In genomic region chr2:74844752-74845151, GRCh38 we compare ENCODE assay signal across 8 cellular contexts. TPM values are rescaled to one million over a fixed set of nuclear protein-coding genes. Genes with fewer than 3 reads are reported as not detected.
A peak's percentile ranks its signal among the peaks of the same experiment; 100 is the strongest.
DNase-seq lines count a peak whose midpoint lies in the region; ATAC-seq and TF ChIP-seq lines count a peak whose summit lies in the region.

No MANE protein-coding gene starts in this region.

- H3K4me3 Mint-ChIP-seq in endothelial cell (ENCODE audit: unreplicated experiment) = no peak overlapping the region

- H3K4me1 ChIP-seq in BLaER1 treated with 17β-estradiol and CSF1 and Interleukin-3, amounts not matched to agents 10 nM and 100 nM = peaks cover 99 to 100% (median 100%) of the 10 kb centered on the region in 10 experiments
- H3K4me1 ChIP-seq in MM.1S (ENCODE audit: low read length) (peaks cover 59% of the 10 kb centered on the region), sigmoid colon (peaks cover 0 to 20% (median 12%) of the 10 kb centered on the region in 4 donors)

- no peaks in the 10 kb centered on the region for H3K9me2 ChIP-seq in MM.1S (replicated peaks; ENCODE audit: insufficient read depth, low read length)

- 63 to 90% methylated on average over 4 of the region's 4 CpGs for WGBS in sigmoid colon, 2 donors

- H3K27ac ChIP-seq in BLaER1 treated with 17β-estradiol and CSF1 and Interleukin-3, amounts not matched to agents 10 nM and 100 nM = peak overlapping the region; percentile 41 to 95 (median 89); a peak in 21 of 22 replicates
- H3K27ac ChIP-seq in MM.1S (ENCODE audit: low read length) (peak overlapping the region; percentile 40; the same call in 1 of the 2 replicates), sigmoid colon (peak overlapping the region; percentile 40 to 67 (median 51))

- no peak overlapping the region for H2AFZ ChIP-seq in MM.1S (ENCODE audit: low read length)

- H3K79me2 ChIP-seq in MM.1S (ENCODE audit: low read length) = peaks cover 87% of the 10 kb centered on the region

- peaks cover 7% of the 10 kb centered on the region for H3K27me3 Mint-ChIP-seq in endothelial cell (ENCODE audit: unreplicated experiment)

- no peaks in the 10 kb centered on the region for H3K9me3 Mint-ChIP-seq in endothelial cell (ENCODE audit: unreplicated experiment)

- H3K27me3 ChIP-seq in BLaER1 treated with 17β-estradiol and CSF1 and Interleukin-3, amounts not matched to agents 10 nM and 100 nM = no peaks in the 10 kb centered on the region
- H3K27me3 ChIP-seq in MM.1S (replicated peaks; ENCODE audit: insufficient read depth, low read length) (no peaks in the 10 kb centered on the region), sigmoid colon (no peaks in the 10 kb centered on the region)

- TF ChIP-seq EP300 in sigmoid colon (IDR thresholded peaks at IDR 0.05) = no peak

- H3K4me2 ChIP-seq in BLaER1 treated with 17β-estradiol and CSF1 and Interleukin-3, amounts not matched to agents 10 nM and 100 nM = peak overlapping the region; percentile 87 to 98 (median 95)
- peak overlapping the region; percentile 35; the same call in 1 of the 2 replicates for H3K4me2 ChIP-seq in MM.1S (ENCODE audit: low read depth, low read length)

- H3K27ac Mint-ChIP-seq in endothelial cell (ENCODE audit: unreplicated experiment) = peak overlapping the region; percentile 97

- peaks cover 26% of the 10 kb centered on the region for H3F3A ChIP-seq in MM.1S (ENCODE audit: insufficient read depth, low read length)

- H3K36me3 Mint-ChIP-seq in endothelial cell (ENCODE audit: low read depth, unreplicated experiment) = no peaks in the 10 kb centered on the region

- H3K4me1 Mint-ChIP-seq in endothelial cell (ENCODE audit: unreplicated experiment) = peaks cover 64% of the 10 kb centered on the region

- no peaks in the 10 kb centered on the region for H3K9me3 ChIP-seq in BLaER1 treated with 17β-estradiol and CSF1 and Interleukin-3, amounts not matched to agents 10 nM and 100 nM (replicated peaks in 1 of 11)
- H3K9me3 ChIP-seq in MM.1S (replicated peaks; ENCODE audit: insufficient read depth, low read length) (no peaks in the 10 kb centered on the region), sigmoid colon (no peaks in the 10 kb centered on the region)

- H3K9ac ChIP-seq in BLaER1 treated with 17β-estradiol and CSF1 and Interleukin-3, amounts not matched to agents 10 nM and 100 nM = peak overlapping the region; percentile 3 to 66 (median 36); a peak in 12 of 22 replicates
- H3K9ac ChIP-seq in MM.1S (ENCODE audit: low read length) = no peak overlapping the region

- H3K4me3 ChIP-seq in BLaER1 treated with 17β-estradiol and CSF1 and Interleukin-3, amounts not matched to agents 10 nM and 100 nM = 0 out of 20 replicates have a peak overlapping the region, but pooled peaks of 1 of the 10 experiments have one; percentile 3
- H3K4me3 ChIP-seq in MM.1S (ENCODE audit: low read length) = no peak overlapping the region
- no peak overlapping the region for H3K4me3 ChIP-seq in sigmoid colon

- peaks cover 3 to 41% (median 35%) of the 10 kb centered on the region in 11 experiments; a peak in 17 of 22 replicates for H3K36me3 ChIP-seq in BLaER1 treated with 17β-estradiol and CSF1 and Interleukin-3, amounts not matched to agents 10 nM and 100 nM
- H3K36me3 ChIP-seq in MM.1S (replicated peaks; ENCODE audit: insufficient read depth, low read length) (no peaks in the 10 kb centered on the region), sigmoid colon (no peaks in the 10 kb centered on the region)

- no peak for ATAC-seq in stimulated activated naive CD8-positive, alpha-beta T cell treated with anti-CD3 and anti-CD28 coated beads, Interleukin-15, Interleukin-2, amounts not matched to agents 100 U/mL and 50 U/mL, for 24 hours

- intact Hi-C loops in sigmoid colon (cut with DNase I) = no loop called here

- DNase-seq in MM.1S = no peak
- DNase-seq in endothelial cell (ENCODE audit: low spot score) = no peak
- no peak for DNase-seq in sigmoid colon
- no peak for DNase-seq in stimulated activated naive CD8-positive, alpha-beta T cell treated with anti-CD3 and anti-CD28 coated beads, Interleukin-15, Interleukin-2, amounts not matched to agents 100 U/mL and 50 U/mL, for 24 hours
- DNase-seq in H4 (ENCODE audit: low spot score) = no peak
- no peak for DNase-seq in amniotic stem cell (lab: John Stamatoyannopoulos, UW)
- DNase-seq in RKO (ENCODE audit: low spot score) = no peak

- TF ChIP-seq CTCF in MM.1S (IDR thresholded peaks at IDR 0.05; ENCODE audit: low read length) = no peak
- no peak for TF ChIP-seq CTCF in endothelial cell (IDR thresholded peaks at IDR 0.05; ENCODE audit: unreplicated experiment)
- no peak for TF ChIP-seq CTCF in sigmoid colon (IDR thresholded peaks at IDR 0.05)

- TF ChIP-seq POLR2A in sigmoid colon (IDR thresholded peaks at IDR 0.05) = no peak

- H4K20me1 ChIP-seq in BLaER1 treated with 17β-estradiol and CSF1 and Interleukin-3, amounts not matched to agents 10 nM and 100 nM = peaks cover 53 to 100% (median 87%) of the 10 kb centered on the region in 11 experiments; a peak in 21 of 22 replicates
- no peaks in the 10 kb centered on the region for H4K20me1 ChIP-seq in MM.1S (ENCODE audit: insufficient read depth, low read length)

RNA-seq across cellular contexts. Expression of gene HK2, which starts 10.8 kb away (rescaled TPM):
- 23.2 TPM for total RNA-seq in endothelial cell (ENCODE audit: unreplicated experiment)
- total RNA-seq in sigmoid colon = 1 to 10 TPM; 1.3 to 1.9 (median 1.6) TPM
- 100 to 1,000 TPM in 1 of 3 donors, 10 to 100 TPM in 2; 39.6 to 118 (median 57.3) TPM for polyA plus RNA-seq in sigmoid colon
- 4.3 and 6.0 TPM in 2 replicates for total RNA-seq in H4 (2014; rRNA removed; shearing (Covaris generic))
